In genomic region chr6:44110966-44111365, GRCh38 we compare ENCODE assay signal across 15 cellular contexts. TPM values are rescaled to one million over a fixed set of nuclear protein-coding genes. Genes with fewer than 3 reads are reported as not detected.
DNase-seq lines count a peak whose midpoint lies in the region; ATAC-seq and TF ChIP-seq lines count a peak whose summit lies in the region.
"Had no signal": no experiment of that assay in that cellular context is flagged by ENCODE, and none has a peak within 500 bp of the region (broad histone marks: within the 10 kb centered on the region; RNA-seq: fewer than 3 reads in every experiment).

No MANE protein-coding gene starts in this region.

- no peak overlapping the region for H2AFZ ChIP-seq in MM.1S (ENCODE audit: low read length)
- H2AFZ ChIP-seq: PC-9 had no signal

- H3K9me2 ChIP-seq in MM.1S (replicated peaks; ENCODE audit: insufficient read depth, low read length) = no peaks in the 10 kb centered on the region

- H3K9me3 Mint-ChIP-seq in endodermal cell = no peaks in the 10 kb centered on the region

- H3K27me3 ChIP-seq in heart right ventricle (no peaks in the 10 kb centered on the region), right cardiac atrium (ENCODE audit: control insufficient read depth, insufficient read depth) (no peaks in the 10 kb centered on the region), MM.1S (replicated peaks; ENCODE audit: insufficient read depth, low read length) (no peaks in the 10 kb centered on the region), endodermal cell (ENCODE audit: control insufficient read depth, insufficient read depth, low read length, poor library complexity, severe bottlenecking) (no peaks in the 10 kb centered on the region), skeletal muscle tissue (ENCODE audit: control insufficient read depth in 3 of 3, insufficient read depth in 3 of 3, low read length in 3 of 3) (no peaks in the 10 kb centered on the region)

- H3K9ac ChIP-seq in MM.1S (ENCODE audit: low read length) (peak overlapping the region; percentile 38; the same call in 1 of the 2 replicates), endodermal cell (ENCODE audit: extremely low read depth, low read length, poor library complexity, severe bottlenecking) (no peak overlapping the region), skeletal muscle tissue (ENCODE audit: low read depth in 1 of 3, low read length in 3 of 3) (peak overlapping the region in 1 of 3 donors; percentile 83)

- WGBS in heart right ventricle, 2 donors = 97 to 98% methylated on average over 3 of the region's 3 CpGs
- WGBS in right cardiac atrium = 94% methylated on average over 3 of the region's 3 CpGs
- 94 to 96% methylated on average over 2 to 3 of the region's 3 CpGs for WGBS in endodermal cell (ENCODE audit: insufficient coverage in 1 of 2, insufficient read length in 1 of 2), 2 experiments

- peaks cover 62% of the 10 kb centered on the region for H3K79me2 ChIP-seq in MM.1S (ENCODE audit: low read length)

- no peak overlapping the region for H3K4me3 Mint-ChIP-seq in endodermal cell

- intact Hi-C loops in heart right ventricle (cut with DNase I) = no loop called here
- intact Hi-C loops in right cardiac atrium (cut with DNase I) = no loop called here

- ATAC-seq in heart right ventricle (no peak), right cardiac atrium (no peak), HG03520 (IDR thresholded peaks at IDR 0.05; ENCODE audit: unreplicated experiment) (no peak)
- ATAC-seq: A549 had no signal

- peak overlapping the region; percentile 81 for H3K4me2 ChIP-seq in MM.1S (ENCODE audit: low read depth, low read length)
- H3K4me2 ChIP-seq: A549, PC-9 had no signal

- H3K4me1 Mint-ChIP-seq in endodermal cell = no peaks in the 10 kb centered on the region

- H3K27ac Mint-ChIP-seq in endodermal cell = peak overlapping the region; percentile 8

- DNase-seq in heart right ventricle (no peak), right cardiac atrium (no peak), MM.1S (no peak), endodermal cell (no peak), NCI-H1930 (lab: John Stamatoyannopoulos, UW) (no peak), NCI-H748 treated with DMSO at 0.1 percent for 48 hours (lab: John Stamatoyannopoulos, UW) (no peak)
- DNase-seq: DMS79 treated with DMSO at 0.1 percent for 48 hours, NCI-H1048, NCI-H1694 treated with DMSO at 0.1 percent for 48 hours, PC-9 had no signal

- H3K4me3 ChIP-seq in heart right ventricle (no peak overlapping the region), right cardiac atrium (ENCODE audit: low read length) (no peak overlapping the region), MM.1S (ENCODE audit: low read length) (no peak overlapping the region), endodermal cell (ENCODE audit: low read length) (no peak overlapping the region), skeletal muscle tissue (ENCODE audit: low read length in 3 of 3) (peak overlapping the region in 1 of 3 donors; percentile 67)
- H3K4me3 ChIP-seq: A549, PC-9 had no signal

- TF ChIP-seq CTCF in heart right ventricle (IDR thresholded peaks at IDR 0.05) (no peak), MM.1S (IDR thresholded peaks at IDR 0.05; ENCODE audit: low read length) (no peak), endodermal cell (conservative IDR thresholded peaks at IDR 0.05) (no peak)

- H3K4me1 ChIP-seq in heart right ventricle = peaks cover 5 to 62% (median 34%) of the 10 kb centered on the region in 9 donors
- peaks cover 9% of the 10 kb centered on the region for H3K4me1 ChIP-seq in right cardiac atrium (ENCODE audit: control insufficient read depth, insufficient read depth, low read length)
- H3K4me1 ChIP-seq in MM.1S (ENCODE audit: low read length) = peaks cover 65% of the 10 kb centered on the region
- no peaks in the 10 kb centered on the region for H3K4me1 ChIP-seq in endodermal cell (ENCODE audit: control insufficient read depth, insufficient read depth, low read length)
- peaks cover 66 to 82% (median 80%) of the 10 kb centered on the region in 3 donors for H3K4me1 ChIP-seq in skeletal muscle tissue (ENCODE audit: control insufficient read depth in 3 of 3, insufficient read depth in 3 of 3, low read length in 3 of 3)
- H3K4me1 ChIP-seq: A549 had no signal

- H3K9me3 ChIP-seq in heart right ventricle (no peaks in the 10 kb centered on the region), right cardiac atrium (ENCODE audit: control insufficient read depth, low read length) (no peaks in the 10 kb centered on the region), MM.1S (replicated peaks; ENCODE audit: insufficient read depth, low read length) (no peaks in the 10 kb centered on the region), endodermal cell (ENCODE audit: control insufficient read depth, low read length) (no peaks in the 10 kb centered on the region), skeletal muscle tissue (ENCODE audit: control insufficient read depth in 3 of 3, low read length in 3 of 3) (no peaks in the 10 kb centered on the region)
- H3K9me3 ChIP-seq: A549 had no signal

- H4K20me1 ChIP-seq in MM.1S (ENCODE audit: insufficient read depth, low read length) = no peaks in the 10 kb centered on the region

- peaks cover 78% of the 10 kb centered on the region for H3K36me3 Mint-ChIP-seq in endodermal cell (ENCODE audit: low read depth)

- H3K27me3 Mint-ChIP-seq in endodermal cell (ENCODE audit: insufficient read depth) = no peaks in the 10 kb centered on the region

- H3K27ac ChIP-seq in heart right ventricle = peak overlapping the region in 8 of 10 donors; percentile 71 to 95 (median 82)
- H3K27ac ChIP-seq in right cardiac atrium (ENCODE audit: low read length) = no peak overlapping the region
- peak overlapping the region; percentile 76; the same call in 1 of the 2 replicates for H3K27ac ChIP-seq in MM.1S (ENCODE audit: low read length)
- H3K27ac ChIP-seq in endodermal cell (ENCODE audit: low read depth, low read length) = no peak overlapping the region
- peak overlapping the region; percentile 95 for H3K27ac ChIP-seq in skeletal muscle tissue (ENCODE audit: low read depth, low read length)
- H3K27ac ChIP-seq: A549, C4-2B, PC-9 had no signal

- H3K36me3 ChIP-seq in heart right ventricle (peaks cover 0 to 97% (median 16%) of the 10 kb centered on the region in 9 donors), MM.1S (replicated peaks; ENCODE audit: insufficient read depth, low read length) (no peaks in the 10 kb centered on the region), endodermal cell (ENCODE audit: control insufficient read depth, insufficient read depth, low read length) (peaks cover 89% of the 10 kb centered on the region), skeletal muscle tissue (ENCODE audit: control insufficient read depth in 3 of 3, insufficient read depth in 3 of 3, low read length in 3 of 3) (peaks cover 25 to 34% (median 30%) of the 10 kb centered on the region in 3 donors)

- H3F3A ChIP-seq in MM.1S (ENCODE audit: insufficient read depth, low read length) = peaks cover 38% of the 10 kb centered on the region

RNA-seq across cellular contexts. Expression of gene MRPL14, which starts 16.3 kb away (rescaled TPM):
- total RNA-seq in heart right ventricle (10 to 100 TPM; 35.1 to 51.5 (median 41.4) TPM), right cardiac atrium (10 to 100 TPM; 31.0 to 38.1 (median 36.6) TPM), endodermal cell (10 to 100 TPM; 66.5 to 69.6 TPM), skeletal muscle tissue (57.4 TPM)
- polyA plus RNA-seq in heart right ventricle (10 to 100 TPM; 29.9 to 89.7 TPM), right cardiac atrium (44.7 TPM)
- polyA plus RNA-seq in endodermal cell (2013, experiment 1 of 2) = 63.6 TPM
- polyA plus RNA-seq in endodermal cell (2013, experiment 2 of 2) = 56.9 TPM

RNA-seq across cellular contexts. Expression of gene TMEM63B, which starts 16.4 kb away (rescaled TPM):
- total RNA-seq in heart right ventricle = 10 to 100 TPM; 32.2 to 67.1 (median 37.6) TPM
- polyA plus RNA-seq in heart right ventricle = 10 to 100 TPM; 20.3 to 37.4 TPM
- 10 to 100 TPM; 41.4 to 44.8 (median 43.4) TPM for total RNA-seq in right cardiac atrium
- polyA plus RNA-seq in right cardiac atrium = 27.7 TPM
- 10 to 100 TPM; 64.6 to 65.2 TPM for total RNA-seq in endodermal cell
- polyA plus RNA-seq in endodermal cell (2013, experiment 1 of 2) = 46.5 TPM
- polyA plus RNA-seq in endodermal cell (2013, experiment 2 of 2) = 41.4 TPM
- total RNA-seq in skeletal muscle tissue = 11.5 TPM

RNA-seq across cellular contexts. Expression of gene CAPN11, which starts 47.7 kb away (rescaled TPM):
- total RNA-seq in heart right ventricle (under 1 TPM in 6 of 10 donors, not detected in 4; 0.09 to 0.72 (median 0.24) TPM), right cardiac atrium (under 1 TPM in 1 of 4 donors, not detected in 3; 0.38 TPM), endodermal cell (1 to 10 TPM in 1 of 2 donors, under 1 TPM in 1; 0.53 to 1.2 TPM), skeletal muscle tissue (0.52 TPM)
- polyA plus RNA-seq in heart right ventricle (under 1 TPM; 0.32 to 0.37 TPM), right cardiac atrium (0.27 TPM)
- polyA plus RNA-seq in endodermal cell (2013, experiment 1 of 2) = 0.18 TPM
- 0.17 TPM for polyA plus RNA-seq in endodermal cell (2013, experiment 2 of 2)
- total RNA-seq: HT-29, PC-9 had no signal

Comparison
In these comparisons a context has a peak if more than half of its experiments do, and no peak if none do; other contexts are left out.
1. H3K27ac ChIP-seq: peak in heart right ventricle (8 of 10), MM.1S (single experiment) and skeletal muscle tissue (single experiment); none in right cardiac atrium (single experiment) and endodermal cell (single experiment).